In genomic region chr10:93288679-93289634, GRCh38 we compare ENCODE assay signal across 1 cellular context.
A peak's percentile ranks its signal among the peaks of the same experiment; 100 is the strongest.
TF ChIP-seq lines count a peak whose summit lies in the region.

No MANE protein-coding gene starts in this region.

TF ChIP-seq in H1, 55 proteins besides CTCF, POLR2A, EP300 and RAD21 (continued from another document):
- TF ChIP-seq CHD7 (IDR thresholded peaks at IDR 0.05; ENCODE audit: insufficient replicate concordance, low read length) (no peak), YY1 (IDR thresholded peaks at IDR 0.05; ENCODE audit: low read depth, low read length) (peak; percentile 84), MAFK (IDR thresholded peaks at IDR 0.05; ENCODE audit: low read depth, low read length) (no peak), TEAD4 (IDR thresholded peaks at IDR 0.05; ENCODE audit: low read depth, low read length) (peak; percentile 100), KDM1A (IDR thresholded peaks at IDR 0.05; ENCODE audit: borderline replicate concordance, low read length) (no peak)
